ENCODE assay signal across 23 cellular contexts in genomic region chr7:101614098-101614938, GRCh38. TPM values are rescaled to one million over a fixed set of nuclear protein-coding genes. Genes with fewer than 3 reads are reported as not detected.
DNase-seq lines count a peak whose midpoint lies in the region; TF ChIP-seq lines count a peak whose summit lies in the region.
"Had no signal": no experiment of that assay in that cellular context is flagged by ENCODE, and none has a peak within 500 bp of the region (broad histone marks: within the 10 kb centered on the region; RNA-seq: fewer than 3 reads in every experiment).

No MANE protein-coding gene starts in this region.

- H3K36me3 ChIP-seq in H7 (replicated peaks; ENCODE audit: control insufficient read depth, insufficient read depth, low read length) = no peaks in the 10 kb centered on the region
- no peaks in the 10 kb centered on the region for H3K36me3 ChIP-seq in SJCRH30
- no peaks in the 10 kb centered on the region for H3K36me3 ChIP-seq in iPS-20b (ENCODE audit: insufficient read depth, low read depth, low read length)
- H3K36me3 ChIP-seq in skeletal muscle satellite cell (ENCODE audit: insufficient read depth, low read length) = no peaks in the 10 kb centered on the region
- H3K36me3 ChIP-seq: esophagus muscularis mucosa had no signal

- H3K4me2 ChIP-seq in skeletal muscle satellite cell (ENCODE audit: low read length) = peak overlapping the region; percentile 52

- DNase-seq in H7 (peak; percentile 73), SJCRH30 (no peak), foreskin fibroblast (no peak)
- no peak for DNase-seq in stimulated activated naive CD4-positive, alpha-beta T cell (lab: John Stamatoyannopoulos, UW)
- no peak for DNase-seq in stimulated activated CD4-positive, alpha-beta T cell treated with anti-CD3 and anti-CD28 coated beads, Interleukin-4, amount 100 ng/mL, for 4 hours
- DNase-seq: activated CD4-positive, alpha-beta T cell treated with anti-CD3 and anti-CD28 coated beads for 1 hour; activated CD8-positive, alpha-beta memory T cell treated with anti-CD3 and anti-CD28 coated beads for 24 hours; activated naive CD4-positive, alpha-beta T cell treated with Interleukin-2 at 50 U/mL for 16 hours; activated T-cell treated with anti-CD3 and anti-CD28 coated beads, Interleukin-2, amount 50 U/mL, for 4 hours; CD4-positive, CD25-positive, alpha-beta regulatory T cell; cerebellar nuclear complex; effector CD8-positive, alpha-beta T cell; GF-D8; left ventricle myocardium superior; NCI-H1105 treated with DMSO at 0.1 percent for 48 hours; NCI-H2081; nucleus accumbens had no signal

- H3K27me3 ChIP-seq in H7 (ENCODE audit: control insufficient read depth, insufficient read depth, low read length) (no peaks in the 10 kb centered on the region), SJCRH30 (0 out of 2 replicates have a peak, but pooled peaks cover 3% of the 10 kb centered on the region), iPS-20b (ENCODE audit: insufficient read depth, low read length) (no peaks in the 10 kb centered on the region), skeletal muscle satellite cell (ENCODE audit: control insufficient read depth, insufficient read depth, low read length) (peaks cover 11% of the 10 kb centered on the region)

- H3K27ac ChIP-seq in SJCRH30 (peak overlapping the region; percentile 26; the same call in 1 of the 2 replicates), iPS-20b (ENCODE audit: low read length) (no peak overlapping the region)
- H3K27ac ChIP-seq: esophagus muscularis mucosa, GM23248 had no signal

- TF ChIP-seq CTCF in foreskin fibroblast (IDR thresholded peaks at IDR 0.05; ENCODE audit: low read depth, low read length) = no peak

- H3K9ac ChIP-seq in iPS-20b (ENCODE audit: low read depth, low read length) (0 out of 2 replicates have a peak overlapping the region, but pooled peaks have one; percentile 45), skeletal muscle satellite cell (ENCODE audit: low read depth, low read length) (no peak overlapping the region)
- H3K9ac ChIP-seq: GM23248 had no signal

- H3K9me3 ChIP-seq in SJCRH30 (replicated peaks) = no peaks in the 10 kb centered on the region
- H3K9me3 ChIP-seq in iPS-20b (ENCODE audit: insufficient read depth, low read depth, low read length) = no peaks in the 10 kb centered on the region
- no peaks in the 10 kb centered on the region for H3K9me3 ChIP-seq in skeletal muscle satellite cell (replicated peaks; ENCODE audit: low read length)
- H3K9me3 ChIP-seq: esophagus muscularis mucosa had no signal

- peaks cover 12% of the 10 kb centered on the region for H3K4me1 ChIP-seq in SJCRH30
- H3K4me1 ChIP-seq in iPS-20b (ENCODE audit: insufficient read depth, low read length) = peaks cover 17% of the 10 kb centered on the region
- peaks cover 27% of the 10 kb centered on the region for H3K4me1 ChIP-seq in skeletal muscle satellite cell (ENCODE audit: control insufficient read depth, insufficient read depth, low read length)
- H3K4me1 ChIP-seq: esophagus muscularis mucosa had no signal

- no peak overlapping the region for H3K4me3 ChIP-seq in H7 (ENCODE audit: insufficient read depth, low read depth, low read length)
- no peak overlapping the region for H3K4me3 ChIP-seq in SJCRH30
- no peak overlapping the region for H3K4me3 ChIP-seq in iPS-20b (ENCODE audit: low read length)
- H3K4me3 ChIP-seq in skeletal muscle satellite cell (ENCODE audit: low read length) = no peak overlapping the region
- no peak overlapping the region for H3K4me3 ChIP-seq in foreskin fibroblast (ENCODE audit: low read depth in 1 of 2, low read length in 2 of 2)
- H3K4me3 ChIP-seq: esophagus muscularis mucosa, GM23248 had no signal

RNA-seq across cellular contexts. Expression of gene MYL10, which starts 14.8 kb away (rescaled TPM):
- not detected in 2 replicates for total RNA-seq in H7 (2014; rRNA removed; shearing (Covaris generic))
- 3.9 and 4.1 TPM in 2 replicates for total RNA-seq in SJCRH30 (2014; rRNA removed; shearing (Covaris generic))
- total RNA-seq in skeletal muscle satellite cell (2012; rRNA removed) = not detected in 2 replicates
- total RNA-seq: activated T-cell treated with anti-CD3 and anti-CD28 coated beads, Interleukin-2, amount 50 U/mL, for 4 hours; CD4-positive, CD25-positive, alpha-beta regulatory T cell; esophagus muscularis mucosa; glomerular endothelial cell; GM23248; left ventricle myocardium superior; NCI-H460 had no signal
